Comparison of ENCODE assay signal across 1 cellular context in the genomic region with DNA sequence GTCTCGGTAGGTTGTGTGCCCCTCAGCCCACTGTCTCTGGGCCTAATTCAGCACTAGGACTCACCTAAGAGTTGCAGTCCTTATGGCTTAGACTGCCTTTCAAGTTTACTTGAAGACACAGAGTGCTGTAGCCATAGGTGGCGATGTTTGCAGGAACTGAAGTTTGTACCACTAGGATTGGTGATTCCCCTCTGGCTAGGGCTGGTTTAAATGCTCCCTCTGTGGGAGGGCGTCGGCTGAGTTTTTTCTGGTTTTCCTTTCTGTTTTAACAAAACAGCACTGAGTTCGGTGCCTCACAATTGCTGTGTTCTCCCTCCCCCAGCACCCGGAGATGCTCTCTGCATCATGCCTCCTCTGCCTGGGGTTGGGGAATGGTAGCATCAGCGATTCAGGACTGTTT.
TF ChIP-seq lines count a peak whose summit lies in the region.

No MANE protein-coding gene starts in this region.

TF ChIP-seq in H1, 55 proteins besides CTCF, POLR2A, EP300 and RAD21:
- TF ChIP-seq KDM5A (IDR thresholded peaks at IDR 0.05; ENCODE audit: low read length) (no peak), PHF8 (conservative IDR thresholded peaks at IDR 0.05; ENCODE audit: low read depth, low read length) (no peak), CHD1 (IDR thresholded peaks at IDR 0.05; ENCODE audit: low read depth, low read length) (no peak), CHD2 (IDR thresholded peaks at IDR 0.05; ENCODE audit: low read length) (no peak), SIN3A (conservative IDR thresholded peaks at IDR 0.05 in 1 of 2, IDR thresholded peaks at IDR 0.05 in 1 of 2; ENCODE audit: low read depth in 1 of 2, low read length in 2 of 2) (no peak), GABPA (IDR thresholded peaks at IDR 0.05; ENCODE audit: borderline replicate concordance, insufficient read depth, low read length) (no peak), YY1 (IDR thresholded peaks at IDR 0.05; ENCODE audit: low read depth, low read length) (no peak), EZH2 (IDR thresholded peaks at IDR 0.05; ENCODE audit: low read depth, low read length, severe bottlenecking) (no peak), CBX5 (IDR thresholded peaks at IDR 0.05; ENCODE audit: low read depth, low read length) (no peak), HDAC2 (IDR thresholded peaks at IDR 0.05; ENCODE audit: borderline replicate concordance in 1 of 2, low read depth in 2 of 2, low read length in 2 of 2) (no peak), SP1 (IDR thresholded peaks at IDR 0.05; ENCODE audit: low read depth, low read length) (no peak), TCF12 (IDR thresholded peaks at IDR 0.05; ENCODE audit: low read depth, low read length) (no peak), TAF7 (optimal IDR thresholded peaks at IDR 0.05; ENCODE audit: borderline replicate concordance, low read depth, low read length) (no peak), ZNF274 (IDR thresholded peaks at IDR 0.05; ENCODE audit: borderline replicate concordance, extremely low read depth, low read length) (no peak)
- TF ChIP-seq, protein P1, sequence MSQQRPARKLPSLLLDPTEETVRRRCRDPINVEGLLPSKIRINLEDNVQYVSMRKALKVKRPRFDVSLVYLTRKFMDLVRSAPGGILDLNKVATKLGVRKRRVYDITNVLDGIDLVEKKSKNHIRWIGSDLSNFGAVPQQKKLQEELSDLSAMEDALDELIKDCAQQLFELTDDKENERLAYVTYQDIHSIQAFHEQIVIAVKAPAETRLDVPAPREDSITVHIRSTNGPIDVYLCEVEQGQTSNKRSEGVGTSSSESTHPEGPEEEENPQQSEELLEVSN (IDR thresholded peaks at IDR 0.05), result no peak
- TF ChIP-seq, protein P2, sequence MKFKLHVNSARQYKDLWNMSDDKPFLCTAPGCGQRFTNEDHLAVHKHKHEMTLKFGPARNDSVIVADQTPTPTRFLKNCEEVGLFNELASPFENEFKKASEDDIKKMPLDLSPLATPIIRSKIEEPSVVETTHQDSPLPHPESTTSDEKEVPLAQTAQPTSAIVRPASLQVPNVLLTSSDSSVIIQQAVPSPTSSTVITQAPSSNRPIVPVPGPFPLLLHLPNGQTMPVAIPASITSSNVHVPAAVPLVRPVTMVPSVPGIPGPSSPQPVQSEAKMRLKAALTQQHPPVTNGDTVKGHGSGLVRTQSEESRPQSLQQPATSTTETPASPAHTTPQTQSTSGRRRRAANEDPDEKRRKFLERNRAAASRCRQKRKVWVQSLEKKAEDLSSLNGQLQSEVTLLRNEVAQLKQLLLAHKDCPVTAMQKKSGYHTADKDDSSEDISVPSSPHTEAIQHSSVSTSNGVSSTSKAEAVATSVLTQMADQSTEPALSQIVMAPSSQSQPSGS (IDR thresholded peaks at IDR 0.05; ENCODE audit: low read length), result no peak
- TF ChIP-seq, protein P3, sequence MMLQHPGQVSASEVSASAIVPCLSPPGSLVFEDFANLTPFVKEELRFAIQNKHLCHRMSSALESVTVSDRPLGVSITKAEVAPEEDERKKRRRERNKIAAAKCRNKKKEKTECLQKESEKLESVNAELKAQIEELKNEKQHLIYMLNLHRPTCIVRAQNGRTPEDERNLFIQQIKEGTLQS (IDR thresholded peaks at IDR 0.05; ENCODE audit: insufficient read depth, low read depth, low read length), result no peak
